18 cellular contexts compared by ENCODE assay signal in genomic region chr19:47152205-47152604, GRCh38. TPM values are rescaled to one million over a fixed set of nuclear protein-coding genes. Genes with fewer than 3 reads are reported as not detected.
DNase-seq lines count a peak whose midpoint lies in the region; ATAC-seq and TF ChIP-seq lines count a peak whose summit lies in the region.
"Had no signal": no experiment of that assay in that cellular context is flagged by ENCODE, and none has a peak within 500 bp of the region (broad histone marks: within the 10 kb centered on the region; RNA-seq: fewer than 3 reads in every experiment).

No MANE protein-coding gene starts in this region.

- H3K4me2 ChIP-seq in IMR-90 (ENCODE audit: low read depth, low read length): no peak overlapping the region

- no peak overlapping the region for H3K4me3 Mint-ChIP-seq in nephron
- H3K4me3 Mint-ChIP-seq in activated CD4-positive, alpha-beta memory T cell treated with anti-CD3 and anti-CD28 coated beads for 36 hours: no peak overlapping the region
- H3K4me3 Mint-ChIP-seq: natural killer cell treated with Interleukin-12 subunit alpha and Interleukin-12 subunit beta and Interleukin-15 and Interleukin-18, amount 100 ng/mL, for 72 hours had no signal

- POLR2A ChIA-PET in IMR-90 (lab: Charles Lee; ENCODE audit: unreplicated experiment): no interaction called here
- POLR2A ChIA-PET in activated CD4-positive, alpha-beta memory T cell treated with anti-CD3 and anti-CD28 coated beads for 36 hours (lab: Charles Lee): no interaction called here
- POLR2A ChIA-PET in RWPE1 (lab: Yijun Ruan, JAX; ENCODE audit: low non-redundant PET): no interaction called here

- no peaks in the 10 kb centered on the region for H3K27me3 Mint-ChIP-seq in nephron (ENCODE audit: low read depth)
- no peaks in the 10 kb centered on the region for H3K27me3 Mint-ChIP-seq in activated CD4-positive, alpha-beta memory T cell treated with anti-CD3 and anti-CD28 coated beads for 36 hours
- H3K27me3 Mint-ChIP-seq: natural killer cell treated with Interleukin-12 subunit alpha and Interleukin-12 subunit beta and Interleukin-15 and Interleukin-18, amount 100 ng/mL, for 72 hours had no signal

- peaks cover 7% of the 10 kb centered on the region for H4K20me1 ChIP-seq in IMR-90 (ENCODE audit: insufficient read depth, low read length)

- no peak overlapping the region for H2BK15ac ChIP-seq in IMR-90 (ENCODE audit: low read depth, low read length)

- no peak overlapping the region for H3K18ac ChIP-seq in IMR-90 (ENCODE audit: low read depth, low read length)

- CTCF ChIA-PET in IMR-90 (lab: Yijun Ruan, JAX): interaction anchor here (2.1 kb wide), 1 partner anchor 95 kb away, joined by 6 read pairs; no protein-coding TSS in a partner anchor
- CTCF ChIA-PET in activated CD4-positive, alpha-beta memory T cell treated with anti-CD3 and anti-CD28 coated beads for 36 hours (lab: Charles Lee): interaction anchor here (11.0 kb wide), 1 partner anchor 94 kb away, joined by 151 read pairs; no protein-coding TSS in a partner anchor
- CTCF ChIA-PET in RWPE1 (lab: Yijun Ruan, JAX): interaction anchor here (0.6 to 1.1 kb wide), 3 partner anchors 18 to 784 kb away, joined by 3 to 4 read pairs (median 3); no protein-coding TSS in a partner anchor

- H2AFZ ChIP-seq in IMR-90 (replicated peaks; ENCODE audit: low read length, poor library complexity): no peak overlapping the region

- TF ChIP-seq RAD21 in IMR-90 (IDR thresholded peaks at IDR 0.05; ENCODE audit: low read length): no peak

- peaks cover 27% of the 10 kb centered on the region for H3K4me1 Mint-ChIP-seq in nephron
- peaks cover 57% of the 10 kb centered on the region for H3K4me1 Mint-ChIP-seq in activated CD4-positive, alpha-beta memory T cell treated with anti-CD3 and anti-CD28 coated beads for 36 hours (ENCODE audit: low read depth)

- no peak overlapping the region for H2AK9ac ChIP-seq in IMR-90 (replicated peaks; ENCODE audit: low read depth, low read length, poor library complexity)

- no peak for ATAC-seq in IMR-90 (ENCODE audit: low read depth)
- no peak for ATAC-seq in HG03280 (IDR thresholded peaks at IDR 0.05; ENCODE audit: unreplicated experiment)
- ATAC-seq: natural killer cell treated with Interleukin-12 subunit alpha and Interleukin-12 subunit beta and Interleukin-15 and Interleukin-18, amount 100 ng/mL, for 72 hours; right cardiac atrium; Right ventricle myocardium inferior had no signal

- no peaks in the 10 kb centered on the region for H3K9me1 ChIP-seq in IMR-90 (ENCODE audit: insufficient read depth, low read length)

- H3K36me3 Mint-ChIP-seq in nephron (ENCODE audit: low read depth): peaks cover 67% of the 10 kb centered on the region
- peaks cover 68% of the 10 kb centered on the region for H3K36me3 Mint-ChIP-seq in activated CD4-positive, alpha-beta memory T cell treated with anti-CD3 and anti-CD28 coated beads for 36 hours

- no peak for DNase-seq in IMR-90
- no peak for DNase-seq in colonic mucosa
- DNase-seq in activated CD4-positive, alpha-beta memory T cell treated with anti-CD3 and anti-CD28 coated beads for 36 hours: no peak
- DNase-seq in RWPE1 (ENCODE audit: low spot score): no peak
- DNase-seq in WERI-Rb-1: no peak
- DNase-seq: GDM1; MM.1S; NCI-H2081; right cardiac atrium; stimulated activated CD4-positive, alpha-beta T cell treated with anti-CD3 and anti-CD28 coated beads, Interleukin-2, amount 100 ng/mL, for 24 hours; T1000 had no signal

- H3K9me3 ChIP-seq in IMR-90 (ENCODE audit: control insufficient read depth, insufficient read depth, low read length) (no peaks in the 10 kb centered on the region), colonic mucosa (no peaks in the 10 kb centered on the region), WERI-Rb-1 (ENCODE audit: severe bottlenecking) (no peaks in the 10 kb centered on the region)
- H3K9me3 ChIP-seq: tibial nerve had no signal

- H4K91ac ChIP-seq in IMR-90 (ENCODE audit: insufficient read depth, low read depth, low read length): no peak overlapping the region

- H3K4ac ChIP-seq in IMR-90 (ENCODE audit: low read depth, low read length): no peak overlapping the region

- peak overlapping the region; percentile 17 to 89 (median 84) for H3K27ac Mint-ChIP-seq in nephron
- H3K27ac Mint-ChIP-seq in activated CD4-positive, alpha-beta memory T cell treated with anti-CD3 and anti-CD28 coated beads for 36 hours: no peak overlapping the region

- no peaks in the 10 kb centered on the region for H3K9me3 Mint-ChIP-seq in nephron
- H3K9me3 Mint-ChIP-seq in activated CD4-positive, alpha-beta memory T cell treated with anti-CD3 and anti-CD28 coated beads for 36 hours: no peaks in the 10 kb centered on the region
- H3K9me3 Mint-ChIP-seq: natural killer cell treated with Interleukin-12 subunit alpha and Interleukin-12 subunit beta and Interleukin-15 and Interleukin-18, amount 100 ng/mL, for 72 hours had no signal

- peaks cover 31 to 68% of the 10 kb centered on the region in 2 experiments for H3K79me1 ChIP-seq in IMR-90 (ENCODE audit: low read depth in 1 of 2, low read length in 2 of 2)

- dilution Hi-C loops in IMR-90 (cut with HindIII; ENCODE audit: low sequenced_read_pairs, unreplicated experiment): no loop called here

- in situ Hi-C loops in IMR-90 (cut with MboI; ENCODE audit: low sequenced_read_pairs): no loop called here

- H2BK5ac ChIP-seq in IMR-90 (ENCODE audit: low read depth, low read length, poor library complexity, severe bottlenecking): peak overlapping the region; percentile 27

- no peak overlapping the region for H2BK120ac ChIP-seq in IMR-90 (ENCODE audit: low read depth, low read length)

- H2BK20ac ChIP-seq in IMR-90 (ENCODE audit: low read depth, low read length): no peak overlapping the region

- TF ChIP-seq CTCF in C4-2B (conservative IDR thresholded peaks at IDR 0.05) (no peak), IMR-90 (conservative IDR thresholded peaks at IDR 0.05; ENCODE audit: low read depth, low read length) (no peak), colonic mucosa (IDR thresholded peaks at IDR 0.05) (no peak), nephron (IDR thresholded peaks at IDR 0.05; ENCODE audit: unreplicated experiment in 3 of 3) (no peak), RWPE1 (conservative IDR thresholded peaks at IDR 0.05; ENCODE audit: low read depth) (no peak), WERI-Rb-1 (IDR thresholded peaks at IDR 0.05; ENCODE audit: low read depth, low read length) (no peak)

- no CpG with 5 or more reads among the region's 1 CpG for WGBS in IMR-90 (ENCODE audit: extremely low coverage in 2 of 2, insufficient read length in 1 of 2), 2 experiments

- H3K9ac ChIP-seq in IMR-90 (ENCODE audit: low read depth, low read length) (no peak overlapping the region), colonic mucosa (ENCODE audit: low read depth in 2 of 2, low read length in 2 of 2) (peak overlapping the region in 1 of 2 donors; percentile 22)

- no peak for TF ChIP-seq POLR2A in IMR-90 (IDR thresholded peaks at IDR 0.05; ENCODE audit: low read depth, low read length)

- intact Hi-C loops in IMR-90 (cut with micrococcal nuclease): no loop called here
- intact Hi-C loops in colonic mucosa (cut with DNase I): loop anchor here (10.0 kb wide), 1 partner anchor 53 kb away; no protein-coding TSS in a partner anchor
- intact Hi-C loops in activated CD4-positive, alpha-beta memory T cell treated with anti-CD3 and anti-CD28 coated beads for 36 hours (cut with micrococcal nuclease): no loop called here

- 0 out of 2 replicates have a peak overlapping the region, but pooled peaks have one; percentile 11 for H3K23ac ChIP-seq in IMR-90 (ENCODE audit: low read depth, low read length)

- peaks cover 8% of the 10 kb centered on the region for H3K4me1 ChIP-seq in IMR-90 (ENCODE audit: control insufficient read depth, insufficient read depth, low read length)
- H3K4me1 ChIP-seq in colonic mucosa: peaks cover 8% of the 10 kb centered on the region

- BruUV-seq in IMR-90 (replicated peaks; lab: Mats Ljungman, UMichigan): no TSS peak

- no peak overlapping the region for H2AK5ac ChIP-seq in IMR-90 (ENCODE audit: low read depth, low read length)

- no peak overlapping the region for H3K56ac ChIP-seq in IMR-90 (ENCODE audit: extremely low read depth, insufficient read depth, low read length)

- H3K27me3 ChIP-seq in IMR-90 (ENCODE audit: control insufficient read depth, insufficient read depth, low read length) (no peaks in the 10 kb centered on the region), colonic mucosa (no peaks in the 10 kb centered on the region), WERI-Rb-1 (ENCODE audit: insufficient read depth, low read depth, severe bottlenecking) (no peaks in the 10 kb centered on the region)
- H3K27me3 ChIP-seq: tibial nerve had no signal

- peak overlapping the region; percentile 87; the same call in 1 of the 2 replicates for H3K27ac ChIP-seq in C4-2B
- H3K27ac ChIP-seq in IMR-90 (ENCODE audit: insufficient read depth, low read length): no peak overlapping the region
- H3K27ac ChIP-seq in colonic mucosa: peak overlapping the region; percentile 39
- H3K27ac ChIP-seq in RWPE1: no peak overlapping the region
- H3K27ac ChIP-seq in WERI-Rb-1: no peak overlapping the region
- H3K27ac ChIP-seq: coronary artery, tibial nerve had no signal

- H3K36me3 ChIP-seq in IMR-90 (ENCODE audit: control insufficient read depth, insufficient read depth, low read length) (peaks cover 30% of the 10 kb centered on the region), colonic mucosa (peaks cover under 1% of the 10 kb centered on the region), WERI-Rb-1 (peaks cover 93% of the 10 kb centered on the region)

- no peak overlapping the region for H3K14ac ChIP-seq in IMR-90 (replicated peaks; ENCODE audit: low read depth, low read length)

- no peak overlapping the region for H4K8ac ChIP-seq in IMR-90 (ENCODE audit: low read depth in 2 of 2, low read length in 2 of 2)

- H4K5ac ChIP-seq in IMR-90 (ENCODE audit: low read depth, low read length): no peak overlapping the region

- no peak overlapping the region for H3K4me3 ChIP-seq in IMR-90 (ENCODE audit: insufficient read depth, low read depth, low read length)
- no peak overlapping the region for H3K4me3 ChIP-seq in colonic mucosa
- no peak overlapping the region for H3K4me3 ChIP-seq in WERI-Rb-1 (ENCODE audit: low read depth, low read length)
- H3K4me3 ChIP-seq: coronary artery, tibial nerve had no signal

TF ChIP-seq in IMR-90, 13 proteins besides CTCF, POLR2A, EP300 and RAD21 (continues in another document):
- TF ChIP-seq FOS (IDR thresholded peaks at IDR 0.05; ENCODE audit: low read depth, low read length): no peak

RNA-seq across cellular contexts. Expression of gene SAE1, which starts 21.6 kb away (rescaled TPM):
- total RNA-seq in IMR-90 (2012; rRNA removed) (184 and 192 TPM in 2 replicates), colonic mucosa (10 to 100 TPM; 64.5 to 92.0 TPM)
- 137 and 165 TPM in 2 replicates for polyA plus RNA-seq in IMR-90 (2012; rRNA removed)
- polyA plus RNA-seq in IMR-90 (2012; cell fraction: cytosol; rRNA removed): 96.8 and 106 TPM in 2 replicates
- polyA plus RNA-seq in IMR-90 (2012; cell fraction: nucleus; rRNA removed; ENCODE audit: low replicate concordance): 45.0 and 63.3 TPM in 2 replicates
- 100 to 1,000 TPM; 154 to 157 TPM for total RNA-seq in activated CD4-positive, alpha-beta memory T cell treated with anti-CD3 and anti-CD28 coated beads for 36 hours

RNA-seq across cellular contexts. Expression of gene ZC3H4, which starts 38.6 kb away (rescaled TPM):
- total RNA-seq in IMR-90 (2012; rRNA removed) (3.9 and 5.3 TPM in 2 replicates), colonic mucosa (10 to 100 TPM; 27.2 to 62.2 TPM)
- 8.9 and 9.3 TPM in 2 replicates for polyA plus RNA-seq in IMR-90 (2012; rRNA removed)
- polyA plus RNA-seq in IMR-90 (2012; cell fraction: cytosol; rRNA removed): 5.1 and 5.9 TPM in 2 replicates
- 8.7 and 14.9 TPM in 2 replicates for polyA plus RNA-seq in IMR-90 (2012; cell fraction: nucleus; rRNA removed; ENCODE audit: low replicate concordance)
- total RNA-seq in activated CD4-positive, alpha-beta memory T cell treated with anti-CD3 and anti-CD28 coated beads for 36 hours: 10 to 100 TPM; 77.1 to 78.6 TPM

Comparison
In these comparisons a context has a peak if more than half of its experiments do, and no peak if none do; other contexts are left out.
1. H3K27ac ChIP-seq: peak in C4-2B (single experiment) and colonic mucosa (single experiment); none in IMR-90 (single experiment), RWPE1 (single experiment) and WERI-Rb-1 (single experiment).